ENCODE assay signal across 14 cellular contexts in genomic region chr3:64216706-64217105, GRCh38. TPM values are rescaled to one million over a fixed set of nuclear protein-coding genes. Genes with fewer than 3 reads are reported as not detected.
DNase-seq lines count a peak whose midpoint lies in the region; ATAC-seq, FAIRE-seq and TF ChIP-seq lines count a peak whose summit lies in the region.
"Had no signal": no experiment of that assay in that cellular context is flagged by ENCODE, and none has a peak within 500 bp of the region (broad histone marks: within the 10 kb centered on the region; RNA-seq: fewer than 3 reads in every experiment).

No MANE protein-coding gene starts in this region.

- H3K23ac ChIP-seq in H1 (ENCODE audit: insufficient read length), result no peak overlapping the region

- no peaks in the 10 kb centered on the region for H3K9me2 ChIP-seq in PC-3 (replicated peaks; ENCODE audit: low read length)

- no peaks in the 10 kb centered on the region for H3F3A ChIP-seq in PC-3 (ENCODE audit: low read length, unreplicated experiment)

- no peak overlapping the region for H2BK5ac ChIP-seq in H1 (ENCODE audit: low read depth, low read length)

- no peak overlapping the region for H3K14ac ChIP-seq in H1 (ENCODE audit: insufficient read length)

- H3K4me3 ChIP-seq in heart left ventricle, result no peak overlapping the region
- H3K4me3 ChIP-seq in H1 (ENCODE audit: extremely low read depth in 1 of 4, insufficient read depth in 2 of 4, low read depth in 3 of 4, low read length in 4 of 4), result no peak overlapping the region
- H3K4me3 ChIP-seq in lower lobe of right lung, result no peak overlapping the region
- H3K4me3 ChIP-seq in upper lobe of right lung, result no peak overlapping the region
- no peak overlapping the region for H3K4me3 ChIP-seq in PC-3 (ENCODE audit: low read length)
- H3K4me3 ChIP-seq: K562 had no signal

- no peak overlapping the region for H4K8ac ChIP-seq in H1 (ENCODE audit: extremely low read depth, insufficient read depth, low read length)

- no peak overlapping the region for H2BK15ac ChIP-seq in H1 (ENCODE audit: low read length)

- no peak overlapping the region for H2AK5ac ChIP-seq in H1 (ENCODE audit: low read depth, low read length)

- no peak overlapping the region for H2BK120ac ChIP-seq in H1 (replicated peaks; ENCODE audit: low read depth, low read length)

- H3K4me1 ChIP-seq in heart left ventricle, result peaks cover 8 to 91% (median 56%) of the 10 kb centered on the region in 12 donors
- peaks cover 14 to 33% (median 23%) of the 10 kb centered on the region in 4 experiments; a peak in 6 of 7 replicates for H3K4me1 ChIP-seq in H1 (replicated peaks in 1 of 4; ENCODE audit: control insufficient read depth in 3 of 4, insufficient read depth in 4 of 4, low read length in 3 of 4)
- H3K4me1 ChIP-seq in lower lobe of right lung, result peaks cover 81% of the 10 kb centered on the region
- H3K4me1 ChIP-seq in upper lobe of right lung, result peaks cover 46% of the 10 kb centered on the region
- no peaks in the 10 kb centered on the region for H3K4me1 ChIP-seq in PC-3 (ENCODE audit: insufficient read depth, low read length)

- no peak overlapping the region for H2BK20ac ChIP-seq in H1 (ENCODE audit: low read length)

- H3K27ac ChIP-seq in heart left ventricle (peak overlapping the region in 9 of 12 donors; percentile 14 to 84 (median 27)), H1 (ENCODE audit: low read depth, low read length) (no peak overlapping the region), lower lobe of right lung (peak overlapping the region; percentile 19), upper lobe of right lung (no peak overlapping the region), PC-3 (ENCODE audit: low read length) (no peak overlapping the region)

- H2AFZ ChIP-seq in H1 (ENCODE audit: low read length) (no peak overlapping the region), PC-3 (ENCODE audit: low read length) (no peak overlapping the region)

- no peak overlapping the region for H3K4ac ChIP-seq in H1 (replicated peaks; ENCODE audit: insufficient read length, low read depth, low read length)

- TF ChIP-seq RAD21 in H1 (IDR thresholded peaks at IDR 0.05 in 1 of 2, conservative IDR thresholded peaks at IDR 0.05 in 1 of 2; ENCODE audit: low read depth in 2 of 2, low read length in 2 of 2), result no peak

- ATAC-seq in heart left ventricle, result peak in 1 of 4 donors; percentile 31
- ATAC-seq in Right ventricle myocardium superior (ENCODE audit: poor library complexity), result no peak
- peak; percentile 22 to 33 for ATAC-seq in lower lobe of right lung
- peak; percentile 45 for ATAC-seq in upper lobe of right lung
- ATAC-seq in PC-3, result no peak
- ATAC-seq in GM18502 (IDR thresholded peaks at IDR 0.05; ENCODE audit: poor library complexity, unreplicated experiment), result no peak
- ATAC-seq: K562 had no signal

- no peak overlapping the region for H3K56ac ChIP-seq in H1 (replicated peaks; ENCODE audit: insufficient read length, low read depth, low read length)

- FAIRE-seq in H1 (lab: Jason Lieb, UNC), result no peak
- FAIRE-seq: K562, small intestine had no signal

- TF ChIP-seq POLR2A in heart left ventricle (IDR thresholded peaks at IDR 0.05) (no peak), H1 (IDR thresholded peaks at IDR 0.05; ENCODE audit: control extremely low read depth in 1 of 2, low read depth in 2 of 2, low read length in 2 of 2) (no peak)

- 40 to 47% (median 42%) methylated on average over 6 of the region's 6 CpGs for WGBS in heart left ventricle, 4 donors
- WGBS in H1 (ENCODE audit: extremely low coverage in 1 of 2, insufficient coverage in 1 of 2, insufficient read length in 1 of 2, insufficient replicate concordance in 2 of 2, low coverage in 1 of 2, low lambda C conversion rate in 2 of 2, missing lambda C conversion rate in 1 of 2), 2 experiments, result 41% methylated on average over 6 of the region's 6 CpGs; no CpG with 5 or more reads in 1 of the 2 experiments

- H3K79me2 ChIP-seq in H1 (ENCODE audit: control insufficient read depth in 1 of 2, insufficient read depth in 2 of 2, low read length in 2 of 2) (no peaks in the 10 kb centered on the region), PC-3 (ENCODE audit: low read length) (no peaks in the 10 kb centered on the region)

- no peak overlapping the region for H4K5ac ChIP-seq in H1 (ENCODE audit: insufficient read length, low read depth, low read length)

- H3K9me3 ChIP-seq in heart left ventricle, result no peaks in the 10 kb centered on the region
- no peaks in the 10 kb centered on the region for H3K9me3 ChIP-seq in H1 (ENCODE audit: insufficient read depth in 2 of 2, low read depth in 1 of 2, low read length in 1 of 2)
- no peaks in the 10 kb centered on the region for H3K9me3 ChIP-seq in lower lobe of right lung
- no peaks in the 10 kb centered on the region for H3K9me3 ChIP-seq in upper lobe of right lung
- no peaks in the 10 kb centered on the region for H3K9me3 ChIP-seq in PC-3 (ENCODE audit: low read length)

- CTCF ChIA-PET in H1 (lab: Charles Lee; ENCODE audit: partially characterized antibody), result interaction anchor here (0.9 to 4.5 kb wide), 6 partner anchors 10 to 186 kb away, joined by 3 to 23 read pairs (median 4); partner anchors contain the start of gene PRICKLE2
- CTCF ChIA-PET in PC-3 (lab: Charles Lee), result no interaction called here

- POLR2A ChIA-PET in H1 (lab: Charles Lee; ENCODE audit: partially characterized antibody) (interaction anchor here (0.6 to 1.2 kb wide), 2 partner anchors 9 to 110 kb away, joined by 3 to 6 read pairs; no protein-coding TSS in a partner anchor), PC-3 (lab: Charles Lee; ENCODE audit: unreplicated experiment) (no interaction called here)

- no peak overlapping the region for H4K91ac ChIP-seq in H1 (replicated peaks; ENCODE audit: insufficient read length, low read length)

- TF ChIP-seq CTCF in heart left ventricle (IDR thresholded peaks at IDR 0.05) (no peak), H1 (IDR thresholded peaks at IDR 0.05; ENCODE audit: control extremely low read depth in 1 of 3, insufficient read depth in 1 of 3, low read depth in 1 of 3, low read length in 3 of 3) (no peak), lower lobe of right lung (IDR thresholded peaks at IDR 0.05) (no peak), upper lobe of right lung (IDR thresholded peaks at IDR 0.05) (no peak), PC-3 (conservative IDR thresholded peaks at IDR 0.05; ENCODE audit: low read depth, low read length) (no peak)

- H3K36me3 ChIP-seq in heart left ventricle (no peaks in the 10 kb centered on the region), H1 (ENCODE audit: control insufficient read depth in 2 of 4, insufficient read depth in 4 of 4, low read length in 3 of 4) (no peaks in the 10 kb centered on the region), lower lobe of right lung (no peaks in the 10 kb centered on the region), upper lobe of right lung (no peaks in the 10 kb centered on the region), PC-3 (ENCODE audit: low read depth, low read length) (no peaks in the 10 kb centered on the region)

- H3K9ac ChIP-seq in H1 (replicated peaks in 1 of 4; ENCODE audit: extremely low read depth in 1 of 4, low read depth in 3 of 4, low read length in 3 of 4) (no peak overlapping the region; a peak in 1 of 7 replicates), PC-3 (ENCODE audit: low read length) (no peak overlapping the region)

- no peak for TF ChIP-seq EP300 in H1 (IDR thresholded peaks at IDR 0.05; ENCODE audit: borderline replicate concordance in 1 of 2, low read depth in 2 of 2, low read length in 2 of 2)

- H2BK12ac ChIP-seq in H1 (ENCODE audit: low read depth, low read length), result no peak overlapping the region

- no peaks in the 10 kb centered on the region for H3K79me1 ChIP-seq in H1 (ENCODE audit: low read depth, low read length)

- H3K18ac ChIP-seq in H1 (ENCODE audit: extremely low read depth, low read length), result no peak overlapping the region

- intact Hi-C loops in heart left ventricle (cut with DNase I), result loop anchor here in 3 of 10 donors (10.0 kb wide), 2 partner anchors 52 to 182 kb away; no protein-coding TSS in a partner anchor
- intact Hi-C loops in Right ventricle myocardium superior (cut with DNase I), result loop anchor here (10.0 kb wide), 1 partner anchor 48 kb away; no protein-coding TSS in a partner anchor
- intact Hi-C loops in lower lobe of right lung (cut with DNase I), result no loop called here
- intact Hi-C loops in upper lobe of right lung (cut with DNase I), result no loop called here
- intact Hi-C loops in PC-3 (cut with micrococcal nuclease), result no loop called here

- no peaks in the 10 kb centered on the region for H3K23me2 ChIP-seq in H1 (ENCODE audit: low read depth, low read length)

- H4K20me1 ChIP-seq in H1 (replicated peaks in 1 of 2; ENCODE audit: control insufficient read depth in 1 of 2, insufficient read depth in 2 of 2, low read length in 2 of 2), result peaks cover 7 to 14% of the 10 kb centered on the region in 2 experiments
- no peaks in the 10 kb centered on the region for H4K20me1 ChIP-seq in PC-3 (ENCODE audit: low read length)

- no TSS peak for BruUV-seq in PC-3 (replicated peaks; lab: Mats Ljungman, UMichigan)

- peak overlapping the region; percentile 43 to 44; a peak in 2 of 4 replicates for H3K4me2 ChIP-seq in H1 (ENCODE audit: insufficient read depth in 1 of 2, low read depth in 2 of 2, low read length in 2 of 2)
- H3K4me2 ChIP-seq in PC-3 (ENCODE audit: low read length), result no peak overlapping the region

- H3K27me3 ChIP-seq in heart left ventricle (no peaks in the 10 kb centered on the region), H1 (replicated peaks in 1 of 4; ENCODE audit: control insufficient read depth in 3 of 4, extremely low read depth in 1 of 4, insufficient read depth in 3 of 4, low read length in 3 of 4) (peaks cover 0 to 24% (median 9%) of the 10 kb centered on the region in 4 experiments; a peak in 4 of 7 replicates), lower lobe of right lung (ENCODE audit: low read depth) (no peaks in the 10 kb centered on the region), upper lobe of right lung (no peaks in the 10 kb centered on the region), PC-3 (ENCODE audit: low read length) (no peaks in the 10 kb centered on the region)

- DNase-seq in heart left ventricle, result no peak
- no peak for DNase-seq in Right ventricle myocardium superior
- no peak for DNase-seq in H1 (ENCODE audit: low read depth in 1 of 2, low spot score in 2 of 2)
- no peak for DNase-seq in lower lobe of right lung
- DNase-seq in upper lobe of right lung, result no peak
- DNase-seq in PC-3, result no peak
- no peak for DNase-seq in NCI-H2196 (lab: John Stamatoyannopoulos, UW; ENCODE audit: unreplicated experiment)
- DNase-seq: activated T-cell treated with anti-CD3 and anti-CD28 coated beads, Interleukin-2, amount 50 U/mL, for 24 hours; left cardiac atrium; NCI-H524; small intestine had no signal

RNA-seq across cellular contexts. Expression of gene PRICKLE2, which starts 8.6 kb away (rescaled TPM):
- 10 to 100 TPM in 3 of 9 donors, 1 to 10 TPM in 6; 4.3 to 15.2 (median 7.8) TPM for total RNA-seq in heart left ventricle
- 1 to 10 TPM; 1.5 to 3.9 TPM for polyA plus RNA-seq in heart left ventricle
- total RNA-seq in Right ventricle myocardium superior, result 5.9 TPM
- total RNA-seq in H1 (2021; fragmentation: NEBNext Ultra II Directional; extraction: Animal tissue kit (Norgen Biotek cat#: 25700)), result 8.0 and 8.9 TPM in 2 replicates
- 2.9 and 3.7 TPM in 2 replicates for polyA plus RNA-seq in H1 (2011; rRNA removed)
- polyA plus RNA-seq in H1 (2011; cell fraction: cytosol; rRNA removed), result 2.8 TPM
- polyA plus RNA-seq in H1 (2011; cell fraction: nucleus; rRNA removed), result 5.6 TPM
- polyA plus RNA-seq in H1 (2012, experiment 1 of 2), result 2.4 to 2.9 TPM (median 2.7 TPM) in 4 replicates
- polyA plus RNA-seq in H1 (2012, experiment 2 of 2), result 0.22 TPM
- polyA plus RNA-seq in H1 (2013, experiment 1 of 2), result 1.6 TPM
- polyA plus RNA-seq in H1 (2013, experiment 2 of 2), result 1.8 TPM
- polyA minus RNA-seq in H1 (2011; rRNA and poly(A)+ RNA removed), result 11.8 and 13.0 TPM in 2 replicates
- polyA minus RNA-seq in H1 (2011; cell fraction: cytosol; rRNA and poly(A)+ RNA removed), result 6.1 TPM
- polyA minus RNA-seq in H1 (2011; cell fraction: nucleus; rRNA and poly(A)+ RNA removed), result 17.2 TPM
- 43.5 TPM for total RNA-seq in lower lobe of right lung
- total RNA-seq in upper lobe of right lung, result 37.2 TPM
- total RNA-seq in PC-3 (2014; rRNA removed), result 0.46 and 1.8 TPM in 2 replicates
- total RNA-seq: T-helper 2 cell treated with Interferon-gamma antibody and Interleukin-4, amounts not matched to agents 100 ng/mL and 5 ng/mL, for 36 hours had no signal
- polyA plus RNA-seq: K562 had no signal

Comparison
In these comparisons a context has a peak if more than half of its experiments do, and no peak if none do; other contexts are left out.
1. ATAC-seq: peak in lower lobe of right lung (2 of 2) and upper lobe of right lung (single experiment); none in Right ventricle myocardium superior (single experiment), PC-3 (single experiment) and GM18502 (single experiment).
2. H3K27ac ChIP-seq: peak in heart left ventricle (9 of 12) and lower lobe of right lung (single experiment); none in H1 (single experiment), upper lobe of right lung (single experiment) and PC-3 (single experiment).